Comparison of ENCODE assay signal across 8 cellular contexts in genomic region chr1:2414297-2414958, GRCh38. TPM values are rescaled to one million over a fixed set of nuclear protein-coding genes. Genes with fewer than 3 reads are reported as not detected.
DNase-seq lines count a peak whose midpoint lies in the region; ATAC-seq and TF ChIP-seq lines count a peak whose summit lies in the region.

No MANE protein-coding gene starts in this region.

- H3K27ac ChIP-seq in HUES48 (ENCODE audit: low read depth, low read length) (no peak overlapping the region), Panc1 (ENCODE audit: low read length) (peak overlapping the region; percentile 80), fibroblast of lung (ENCODE audit: insufficient read depth, low read length) (no peak overlapping the region)

- H3K27me3 Mint-ChIP-seq in Caco-2 (ENCODE audit: insufficient read depth, unreplicated experiment), result peaks cover 12% of the 10 kb centered on the region
- no peaks in the 10 kb centered on the region for H3K27me3 Mint-ChIP-seq in natural killer cell treated with Interleukin-12 subunit alpha and Interleukin-12 subunit beta and Interleukin-15 and Interleukin-18, amount 100 ng/mL, for 72 hours

- peak overlapping the region; percentile 85 for H3K4me3 Mint-ChIP-seq in Caco-2 (ENCODE audit: unreplicated experiment)
- H3K4me3 Mint-ChIP-seq in natural killer cell treated with Interleukin-12 subunit alpha and Interleukin-12 subunit beta and Interleukin-15 and Interleukin-18, amount 100 ng/mL, for 72 hours, result peak overlapping the region; percentile 95

- BruUV-seq in Caco-2 (replicated peaks; lab: Mats Ljungman, UMichigan) (no TSS peak), Panc1 (replicated peaks; lab: Mats Ljungman, UMichigan) (no TSS peak)

- H3K4me1 ChIP-seq in Caco-2 (no peaks in the 10 kb centered on the region; the same call in 1 of the 2 replicates), HUES48 (ENCODE audit: control insufficient read depth, insufficient read depth, low read length) (peaks cover 8% of the 10 kb centered on the region; the same call in 1 of the 2 replicates), Panc1 (ENCODE audit: control insufficient read depth, insufficient read depth, low read length) (peaks cover 33% of the 10 kb centered on the region), fibroblast of lung (ENCODE audit: control insufficient read depth, extremely low read depth, insufficient read depth, low read length) (peaks cover 6% of the 10 kb centered on the region)

- peak overlapping the region; percentile 46 for H2AFZ ChIP-seq in fibroblast of lung (ENCODE audit: low read length)

- DNase-seq in Caco-2 (peak; percentile 74 to 75), Panc1 (ENCODE audit: low read depth, low spot score) (peak; percentile 64), fibroblast of lung (ENCODE audit: low read depth in 2 of 2) (peak; percentile 35 to 53)
- peak; percentile 88 to 90 for DNase-seq in activated T-cell treated with anti-CD3 and anti-CD28 coated beads, Interleukin-2, amount 50 U/mL, for 48 hours
- peak; percentile 82 for DNase-seq in natural killer cell treated with Interleukin-12 subunit alpha and Interleukin-12 subunit beta and Interleukin-15 and Interleukin-18, amount 100 ng/mL, for 72 hours (ENCODE audit: low spot score)
- peak; percentile 48 to 81 (median 74) for DNase-seq in stimulated activated naive CD4-positive, alpha-beta T cell (lab: John Stamatoyannopoulos, UW)

- H3K9ac ChIP-seq in HUES48 (ENCODE audit: low read depth, low read length) (no peak overlapping the region), fibroblast of lung (ENCODE audit: insufficient read depth, low read length) (no peak overlapping the region)

- peaks cover 27% of the 10 kb centered on the region for H3K36me3 Mint-ChIP-seq in Caco-2 (ENCODE audit: insufficient read depth, unreplicated experiment)
- no peaks in the 10 kb centered on the region for H3K36me3 Mint-ChIP-seq in natural killer cell treated with Interleukin-12 subunit alpha and Interleukin-12 subunit beta and Interleukin-15 and Interleukin-18, amount 100 ng/mL, for 72 hours

- TF ChIP-seq CTCF in Caco-2 (IDR thresholded peaks at IDR 0.05; ENCODE audit: insufficient read depth in 1 of 2, low read depth in 1 of 2, low read length in 1 of 2, severe bottlenecking in 1 of 2, unreplicated experiment in 1 of 2) (peak; percentile 80 to 90), Panc1 (IDR thresholded peaks at IDR 0.05) (peak; percentile 97), fibroblast of lung (conservative IDR thresholded peaks at IDR 0.05 in 1 of 2, IDR thresholded peaks at IDR 0.05 in 1 of 2; ENCODE audit: low read depth in 1 of 2, low read length in 2 of 2) (peak; percentile 76 to 80)

- intact Hi-C loops in Caco-2 (cut with micrococcal nuclease; ENCODE audit: unreplicated experiment), result loop anchor here (1.0 kb wide), 1 partner anchor 134 kb away; no protein-coding TSS in a partner anchor
- intact Hi-C loops in Panc1 (cut with micrococcal nuclease; ENCODE audit: unreplicated experiment), result loop anchor here (10.0 kb wide), 1 partner anchor 60 kb away; the partner anchor contains the start of gene PLCH2

- no peaks in the 10 kb centered on the region for H4K20me1 ChIP-seq in fibroblast of lung (ENCODE audit: control insufficient read depth, extremely low read depth, insufficient read depth, low read length)

- no peaks in the 10 kb centered on the region for H3K9me3 Mint-ChIP-seq in Caco-2 (ENCODE audit: unreplicated experiment)
- H3K9me3 Mint-ChIP-seq in natural killer cell treated with Interleukin-12 subunit alpha and Interleukin-12 subunit beta and Interleukin-15 and Interleukin-18, amount 100 ng/mL, for 72 hours, result no peaks in the 10 kb centered on the region

- in situ Hi-C loops in Panc1 (cut with HindIII; ENCODE audit: low pct_unique_long_range_greater_than_20kb, low sequenced_read_pairs), result no loop called here

- H3K27ac Mint-ChIP-seq in Caco-2 (ENCODE audit: unreplicated experiment), result peak overlapping the region; percentile 83
- H3K27ac Mint-ChIP-seq in natural killer cell treated with Interleukin-12 subunit alpha and Interleukin-12 subunit beta and Interleukin-15 and Interleukin-18, amount 100 ng/mL, for 72 hours, result peak overlapping the region; percentile 74 to 94

- no peaks in the 10 kb centered on the region for H3K9me3 ChIP-seq in Caco-2
- no peaks in the 10 kb centered on the region for H3K9me3 ChIP-seq in HUES48 (ENCODE audit: control insufficient read depth, insufficient read depth, low read length)
- H3K9me3 ChIP-seq in Panc1 (ENCODE audit: control insufficient read depth, insufficient read depth, low read depth, low read length), result no peaks in the 10 kb centered on the region
- H3K9me3 ChIP-seq in fibroblast of lung (ENCODE audit: control insufficient read depth, insufficient read depth, low read depth, low read length), result no peaks in the 10 kb centered on the region

- POLR2A ChIA-PET in Caco-2 (lab: Charles Lee), result no interaction called here
- POLR2A ChIA-PET in Panc1 (lab: Charles Lee), result no interaction called here

- H3K4me3 ChIP-seq in Caco-2 (ENCODE audit: low read depth, low read length) (peak overlapping the region; percentile 84), HUES48 (ENCODE audit: low read depth, low read length) (peak overlapping the region; percentile 94; the same call in 1 of the 2 replicates), Panc1 (ENCODE audit: low read depth in 2 of 2, low read length in 2 of 2) (peak overlapping the region; percentile 58 to 86; a peak in 3 of 4 replicates), fibroblast of lung (replicated peaks in 1 of 4; ENCODE audit: control extremely low read depth in 1 of 4, insufficient read depth in 1 of 4, low read depth in 3 of 4, low read length in 4 of 4) (no peak overlapping the region)

- H3K36me3 ChIP-seq in Caco-2 (ENCODE audit: control insufficient read depth, insufficient read depth, low read length) (no peaks in the 10 kb centered on the region), HUES48 (ENCODE audit: control insufficient read depth, insufficient read depth, low read length) (peaks cover 6% of the 10 kb centered on the region; the same call in 1 of the 2 replicates), Panc1 (ENCODE audit: control insufficient read depth, insufficient read depth, low read length) (no peaks in the 10 kb centered on the region), fibroblast of lung (ENCODE audit: control insufficient read depth, insufficient read depth, low read length) (no peaks in the 10 kb centered on the region)

- peaks cover 5% of the 10 kb centered on the region for H3K79me2 ChIP-seq in fibroblast of lung (ENCODE audit: control insufficient read depth, insufficient read depth, low read length)

- ATAC-seq in Panc1 (peak; percentile 51), GM18520 (IDR thresholded peaks at IDR 0.05; ENCODE audit: unreplicated experiment) (no peak)
- no peak for ATAC-seq in natural killer cell treated with Interleukin-12 subunit alpha and Interleukin-12 subunit beta and Interleukin-15 and Interleukin-18, amount 100 ng/mL, for 72 hours

- CTCF ChIA-PET in Caco-2 (lab: Charles Lee), result interaction anchor here (0.6 to 1.0 kb wide), 4 partner anchors 92 to 1039 kb away, joined by 3 to 4 read pairs (median 4); no protein-coding TSS in a partner anchor
- CTCF ChIA-PET in Panc1 (lab: Charles Lee), result interaction anchor here (0.6 to 1.7 kb wide), 6 partner anchors 15 to 365 kb away, joined by 3 to 8 read pairs (median 4); partner anchors contain the start of gene PANK4

- H3K4me1 Mint-ChIP-seq in Caco-2 (ENCODE audit: low read depth, unreplicated experiment), result peaks cover 5% of the 10 kb centered on the region
- peaks cover 24% of the 10 kb centered on the region in 2 donors for H3K4me1 Mint-ChIP-seq in natural killer cell treated with Interleukin-12 subunit alpha and Interleukin-12 subunit beta and Interleukin-15 and Interleukin-18, amount 100 ng/mL, for 72 hours (ENCODE audit: low read depth in 2 of 2)

- H3K27me3 ChIP-seq in Caco-2 (replicated peaks; ENCODE audit: control insufficient read depth, insufficient read depth, low read length) (no peaks in the 10 kb centered on the region), HUES48 (ENCODE audit: control insufficient read depth, insufficient read depth, low read length) (no peaks in the 10 kb centered on the region), Panc1 (ENCODE audit: control insufficient read depth, insufficient read depth, low read length) (no peaks in the 10 kb centered on the region), fibroblast of lung (ENCODE audit: control insufficient read depth, insufficient read depth, low read length) (no peaks in the 10 kb centered on the region)

- H3K4me2 ChIP-seq in fibroblast of lung (ENCODE audit: extremely low read depth, insufficient read depth, low read length), result peak overlapping the region; percentile 64

RNA-seq across cellular contexts. Expression of gene PEX10, which starts 2.1 kb away (rescaled TPM):
- total RNA-seq in Caco-2 (2022) (19.7 and 21.9 TPM in 2 replicates), Panc1 (2021; ENCODE audit: unreplicated experiment) (49.8 TPM), fibroblast of lung (31.6 and 33.4 TPM in 2 replicates)
- 69.0 TPM for polyA plus RNA-seq in Panc1 (2012; ENCODE audit: insufficient read length)
- polyA plus RNA-seq in fibroblast of lung, result 15.4 and 19.0 TPM in 2 replicates
- polyA plus RNA-seq in fibroblast of lung (2012), result 16.0 and 24.6 TPM in 2 replicates
- polyA minus RNA-seq in fibroblast of lung (ENCODE audit: low replicate concordance), result 7.5 and 12.7 TPM in 2 replicates
- 10 to 100 TPM; 10.7 to 18.9 TPM for total RNA-seq in natural killer cell treated with Interleukin-12 subunit alpha and Interleukin-12 subunit beta and Interleukin-15 and Interleukin-18, amount 100 ng/mL, for 72 hours

RNA-seq across cellular contexts. Expression of gene RER1, which starts 22.8 kb away (rescaled TPM):
- total RNA-seq in Caco-2 (2022) (136 and 141 TPM in 2 replicates), Panc1 (2021; ENCODE audit: unreplicated experiment) (235 TPM), fibroblast of lung (58.3 and 76.1 TPM in 2 replicates)
- 207 TPM for polyA plus RNA-seq in Panc1 (2012; ENCODE audit: insufficient read length)
- polyA plus RNA-seq in fibroblast of lung, result 271 TPM in 2 replicates
- 197 and 217 TPM in 2 replicates for polyA plus RNA-seq in fibroblast of lung (2012)
- polyA minus RNA-seq in fibroblast of lung (ENCODE audit: low replicate concordance), result 197 and 247 TPM in 2 replicates
- 100 to 1,000 TPM; 139 to 161 TPM for total RNA-seq in natural killer cell treated with Interleukin-12 subunit alpha and Interleukin-12 subunit beta and Interleukin-15 and Interleukin-18, amount 100 ng/mL, for 72 hours

RNA-seq across cellular contexts. Expression of gene MORN1, which starts 23.1 kb away (rescaled TPM):
- 8.6 and 9.1 TPM in 2 replicates for total RNA-seq in Caco-2 (2022)
- 21.3 TPM for total RNA-seq in Panc1 (2021; ENCODE audit: unreplicated experiment)
- 13.2 TPM for polyA plus RNA-seq in Panc1 (2012; ENCODE audit: insufficient read length)
- total RNA-seq in fibroblast of lung, result 10.3 and 10.6 TPM in 2 replicates
- 3.5 and 3.9 TPM in 2 replicates for polyA plus RNA-seq in fibroblast of lung
- polyA plus RNA-seq in fibroblast of lung (2012), result 3.6 and 4.3 TPM in 2 replicates
- polyA minus RNA-seq in fibroblast of lung (ENCODE audit: low replicate concordance), result 7.6 and 8.1 TPM in 2 replicates
- 1 to 10 TPM; 4.0 to 7.5 TPM for total RNA-seq in natural killer cell treated with Interleukin-12 subunit alpha and Interleukin-12 subunit beta and Interleukin-15 and Interleukin-18, amount 100 ng/mL, for 72 hours

Comparison
In these comparisons a context has a peak if more than half of its experiments do, and no peak if none do; other contexts are left out.
1. H3K4me3 ChIP-seq: peak in Caco-2 (single experiment), HUES48 (single experiment) and Panc1 (2 of 2); none in fibroblast of lung (0 of 4).
2. Peak in every context shown above with its lines, with median percentiles within 50 percentile points of each other: DNase-seq and CTCF ChIP-seq.